ENCODE assay signal across 10 cellular contexts in the genomic region with DNA sequence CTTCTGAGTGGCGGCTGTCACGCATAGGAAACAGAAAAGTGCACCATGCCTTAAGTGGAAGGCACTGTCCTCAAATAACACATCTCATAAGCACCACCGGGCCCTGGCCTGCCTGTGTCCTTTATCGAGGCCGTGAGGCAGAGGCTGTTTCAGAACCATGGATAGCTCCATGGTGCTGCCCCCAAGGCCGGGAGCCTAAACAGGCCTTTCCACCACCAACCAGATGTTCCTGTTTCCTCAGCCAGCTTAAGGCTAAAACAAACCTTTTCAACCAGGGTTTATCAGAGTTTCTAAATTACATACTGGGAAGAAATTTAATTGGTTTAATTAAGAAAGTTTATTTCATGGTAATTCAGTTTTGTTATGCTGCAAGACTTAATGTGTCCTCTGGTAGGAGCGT.
DNase-seq lines count a peak whose midpoint lies in the region; ATAC-seq and TF ChIP-seq lines count a peak whose summit lies in the region.
"Had no signal": no experiment of that assay in that cellular context is flagged by ENCODE, and none has a peak within 500 bp of the region (broad histone marks: within the 10 kb centered on the region; RNA-seq: fewer than 3 reads in every experiment).

No MANE protein-coding gene starts in this region.

- H3K4me1 ChIP-seq in osteoblast (ENCODE audit: insufficient read depth, low read length): no peaks in the 10 kb centered on the region
- H3K4me1 ChIP-seq: BLaER1 treated with 17β-estradiol and CSF1 and Interleukin-3, amounts not matched to agents 10 nM and 100 nM had no signal

- no peak overlapping the region for H3K4me3 ChIP-seq in osteoblast (ENCODE audit: insufficient read depth, low read length)
- H3K4me3 ChIP-seq: BLaER1 treated with 17β-estradiol and CSF1 and Interleukin-3, amounts not matched to agents 10 nM and 100 nM had no signal

- peak; percentile 2 to 6 for DNase-seq in activated T-cell treated with anti-CD3 and anti-CD28 coated beads, Interleukin-2, amount 50 U/mL, for 72 hours
- DNase-seq in activated T-cell treated with anti-CD3 and anti-CD28 coated beads for 4 hours: no peak
- DNase-seq in RPMI7951 (ENCODE audit: low read depth): peak; percentile 16
- peak; percentile 44 to 55 for DNase-seq in erythroblast (lab: John Stamatoyannopoulos, UW)
- peak; percentile 29 for DNase-seq in stimulated activated CD8-positive, alpha-beta memory T cell treated with anti-CD3 and anti-CD28 coated beads, Interleukin-4, amount 100 ng/mL, for 48 hours
- no peak for DNase-seq in NCI-H128 (lab: John Stamatoyannopoulos, UW; ENCODE audit: unreplicated experiment)
- DNase-seq in posterior vena cava (ENCODE audit: low spot score): no peak
- no peak for DNase-seq in osteoblast (ENCODE audit: insufficient read length, low spot score, missing footprints)

- H3K36me3 Mint-ChIP-seq in activated T-cell treated with anti-CD3 and anti-CD28 coated beads, Interleukin-2, amount 50 U/mL, for 72 hours (ENCODE audit: insufficient read depth in 2 of 2): no peaks in the 10 kb centered on the region
- H3K36me3 Mint-ChIP-seq: activated naive CD4-positive, alpha-beta T cell treated with anti-CD3 and anti-CD28 coated beads, Interleukin-2, amount 50 U/mL, for 24 hours had no signal

- H4K20me1 ChIP-seq in osteoblast (ENCODE audit: insufficient read depth, low read length): no peaks in the 10 kb centered on the region
- H4K20me1 ChIP-seq: BLaER1 treated with 17β-estradiol and CSF1 and Interleukin-3, amounts not matched to agents 10 nM and 100 nM had no signal

- TF ChIP-seq CTCF in osteoblast (IDR thresholded peaks at IDR 0.05; ENCODE audit: extremely low read depth, low read depth, low read length): no peak

- H3K4me1 Mint-ChIP-seq in activated T-cell treated with anti-CD3 and anti-CD28 coated beads, Interleukin-2, amount 50 U/mL, for 72 hours (ENCODE audit: low read depth): no peaks in the 10 kb centered on the region
- H3K4me1 Mint-ChIP-seq: activated naive CD4-positive, alpha-beta T cell treated with anti-CD3 and anti-CD28 coated beads, Interleukin-2, amount 50 U/mL, for 24 hours had no signal

- no peaks in the 10 kb centered on the region for H3K79me2 ChIP-seq in osteoblast (ENCODE audit: insufficient read depth, low read length)

- intact Hi-C loops in posterior vena cava (cut with DNase I): no loop called here

- H2AFZ ChIP-seq in osteoblast (ENCODE audit: low read length): no peak overlapping the region

- peaks cover 0 to 3% of the 10 kb centered on the region in 2 donors for H3K9me3 Mint-ChIP-seq in activated T-cell treated with anti-CD3 and anti-CD28 coated beads, Interleukin-2, amount 50 U/mL, for 72 hours
- H3K9me3 Mint-ChIP-seq: activated naive CD4-positive, alpha-beta T cell treated with anti-CD3 and anti-CD28 coated beads, Interleukin-2, amount 50 U/mL, for 24 hours had no signal

- no peak overlapping the region for H3K27ac ChIP-seq in osteoblast (ENCODE audit: low read depth, low read length)
- H3K27ac ChIP-seq: BLaER1 treated with 17β-estradiol and CSF1 and Interleukin-3, amounts not matched to agents 10 nM and 100 nM had no signal

- H3K4me2 ChIP-seq in osteoblast (ENCODE audit: insufficient read depth, low read length): no peak overlapping the region
- H3K4me2 ChIP-seq: BLaER1 treated with 17β-estradiol and CSF1 and Interleukin-3, amounts not matched to agents 10 nM and 100 nM had no signal

- ATAC-seq in activated T-cell treated with anti-CD3 and anti-CD28 coated beads, Interleukin-2, amount 50 U/mL, for 72 hours (replicated peaks in 1 of 2): no peak

- no peak overlapping the region for H3K4me3 Mint-ChIP-seq in activated T-cell treated with anti-CD3 and anti-CD28 coated beads, Interleukin-2, amount 50 U/mL, for 72 hours
- H3K4me3 Mint-ChIP-seq: activated naive CD4-positive, alpha-beta T cell treated with anti-CD3 and anti-CD28 coated beads, Interleukin-2, amount 50 U/mL, for 24 hours had no signal

- no peaks in the 10 kb centered on the region for H3K36me3 ChIP-seq in osteoblast (ENCODE audit: insufficient read depth, low read length)
- H3K36me3 ChIP-seq: BLaER1 treated with 17β-estradiol and CSF1 and Interleukin-3, amounts not matched to agents 10 nM and 100 nM had no signal

- H3K27ac Mint-ChIP-seq in activated T-cell treated with anti-CD3 and anti-CD28 coated beads, Interleukin-2, amount 50 U/mL, for 72 hours: no peak overlapping the region
- H3K27ac Mint-ChIP-seq: activated naive CD4-positive, alpha-beta T cell treated with anti-CD3 and anti-CD28 coated beads, Interleukin-2, amount 50 U/mL, for 24 hours had no signal

- no peaks in the 10 kb centered on the region for H3K9me3 ChIP-seq in osteoblast (ENCODE audit: low read depth, low read length)
- H3K9me3 ChIP-seq: BLaER1 treated with 17β-estradiol and CSF1 and Interleukin-3, amounts not matched to agents 10 nM and 100 nM had no signal

- H3K27me3 ChIP-seq in osteoblast (ENCODE audit: insufficient read depth, low read length): no peaks in the 10 kb centered on the region
- H3K27me3 ChIP-seq: BLaER1 treated with 17β-estradiol and CSF1 and Interleukin-3, amounts not matched to agents 10 nM and 100 nM had no signal

- peaks cover 18% of the 10 kb centered on the region for H3K27me3 Mint-ChIP-seq in activated T-cell treated with anti-CD3 and anti-CD28 coated beads, Interleukin-2, amount 50 U/mL, for 72 hours (ENCODE audit: low read depth)

- no peak for TF ChIP-seq POLR2A in erythroblast (IDR thresholded peaks at IDR 0.05; ENCODE audit: low read length)

Comparison
In these comparisons a context has a peak if more than half of its experiments do, and no peak if none do; other contexts are left out.
1. DNase-seq: peak in activated T-cell treated with anti-CD3 and anti-CD28 coated beads, Interleukin-2, amount 50 U/mL, for 72 hours (2 of 2), RPMI7951 (single experiment), erythroblast (2 of 2) and stimulated activated CD8-positive, alpha-beta memory T cell treated with anti-CD3 and anti-CD28 coated beads, Interleukin-4, amount 100 ng/mL, for 48 hours (single experiment); none in activated T-cell treated with anti-CD3 and anti-CD28 coated beads for 4 hours (single experiment), NCI-H128 (single experiment), posterior vena cava (single experiment) and osteoblast (single experiment).